ENCODE assay signal across 8 cellular contexts in the genomic region with DNA sequence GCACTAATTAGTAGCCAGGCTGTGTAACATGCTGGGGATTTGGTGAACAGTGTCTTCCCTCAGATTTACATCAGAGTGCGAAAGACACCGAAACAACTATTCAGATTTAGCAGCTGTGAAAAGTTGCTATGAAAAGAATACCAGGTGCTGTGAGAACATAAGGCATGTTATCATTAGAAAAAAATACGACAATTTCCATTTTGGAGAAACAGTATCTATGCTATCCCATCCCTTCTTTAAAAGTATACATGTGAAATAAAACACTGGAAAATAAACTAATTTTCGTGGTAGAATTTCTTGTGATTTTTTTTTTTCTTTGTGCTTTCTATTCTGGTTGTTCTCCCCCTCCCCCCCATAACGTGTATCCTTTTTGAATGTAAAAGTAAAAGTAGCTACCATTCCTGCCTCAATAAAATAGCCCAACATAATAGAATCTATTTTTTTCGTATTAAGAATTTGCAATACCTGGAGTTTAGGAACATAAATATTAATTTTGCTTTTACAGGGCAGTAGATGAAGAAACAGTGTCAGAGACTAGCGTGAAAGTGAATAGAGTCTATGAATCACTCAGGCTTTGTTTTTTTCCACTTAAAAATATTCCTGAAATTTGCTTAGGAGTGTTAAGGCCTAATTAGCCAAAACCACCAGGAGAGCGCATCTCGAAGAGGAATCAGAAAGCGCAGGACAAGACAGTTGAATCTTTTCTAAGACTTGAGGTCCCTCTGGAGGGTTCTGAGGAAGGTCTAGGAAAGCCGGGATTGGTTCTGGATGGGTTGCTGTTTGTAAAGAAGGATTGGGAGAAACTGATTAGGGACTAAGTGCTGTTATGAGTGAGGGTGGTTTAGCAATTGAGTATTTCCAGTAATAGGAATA. TPM values are rescaled to one million over a fixed set of nuclear protein-coding genes. Genes with fewer than 3 reads are reported as not detected.
DNase-seq lines count a peak whose midpoint lies in the region; ATAC-seq lines count a peak whose summit lies in the region.

No MANE protein-coding gene starts in this region.

- H3K4me1 Mint-ChIP-seq in central memory CD8-positive, alpha-beta T cell, result peaks cover 82% of the 10 kb centered on the region
- peaks cover 30 to 85% (median 74%) of the 10 kb centered on the region in 4 donors for H3K4me1 Mint-ChIP-seq in naive thymus-derived CD8-positive, alpha-beta T cell

- POLR2A ChIA-PET in naive thymus-derived CD8-positive, alpha-beta T cell (lab: Charles Lee), result interaction anchor here (0.7 to 2.3 kb wide), 6 partner anchors 15 to 411 kb away, joined by 3 to 15 read pairs (median 4); partner anchors contain the start of genes FAM200C and TTC1

- H3K9me3 Mint-ChIP-seq in central memory CD8-positive, alpha-beta T cell, result no peaks in the 10 kb centered on the region
- no peaks in the 10 kb centered on the region for H3K9me3 Mint-ChIP-seq in naive thymus-derived CD8-positive, alpha-beta T cell

- no peaks in the 10 kb centered on the region for H3K27me3 Mint-ChIP-seq in central memory CD8-positive, alpha-beta T cell
- no peaks in the 10 kb centered on the region for H3K27me3 Mint-ChIP-seq in naive thymus-derived CD8-positive, alpha-beta T cell

- peaks cover 74% of the 10 kb centered on the region for H3K4me1 ChIP-seq in Karpas-422 (ENCODE audit: low read length)

- H3K9me3 ChIP-seq in Karpas-422 (ENCODE audit: low read length), result no peaks in the 10 kb centered on the region

- H3K36me3 ChIP-seq in Karpas-422 (ENCODE audit: insufficient read depth, low read length), result peaks cover 26% of the 10 kb centered on the region

- peak overlapping the region; percentile 99 for H3K27ac Mint-ChIP-seq in central memory CD8-positive, alpha-beta T cell (ENCODE audit: low read depth)
- H3K27ac Mint-ChIP-seq in naive thymus-derived CD8-positive, alpha-beta T cell, result peak overlapping the region; percentile 95 to 100 (median 98)

- ATAC-seq in central memory CD8-positive, alpha-beta T cell (replicated peaks; ENCODE audit: extremely low read depth, poor library complexity, severe bottlenecking), result no peak
- ATAC-seq in naive thymus-derived CD8-positive, alpha-beta T cell, result no peak

- peaks cover 21% of the 10 kb centered on the region for H3K36me3 Mint-ChIP-seq in central memory CD8-positive, alpha-beta T cell (ENCODE audit: insufficient read depth)
- H3K36me3 Mint-ChIP-seq in naive thymus-derived CD8-positive, alpha-beta T cell, result peaks cover 0 to 19% (median 4%) of the 10 kb centered on the region in 3 donors

- peaks cover 71% of the 10 kb centered on the region for H3K79me2 ChIP-seq in Karpas-422 (ENCODE audit: low read length)

- H3K4me2 ChIP-seq in Karpas-422 (ENCODE audit: low read depth, low read length, poor library complexity, severe bottlenecking), result peak overlapping the region; percentile 90

- no peaks in the 10 kb centered on the region for H3K9me2 ChIP-seq in Karpas-422 (replicated peaks; ENCODE audit: insufficient read depth, low read length)

- peak; percentile 23 for DNase-seq in SHP77 treated with DMSO at 0.1 percent for 48 hours (lab: John Stamatoyannopoulos, UW)
- no peak for DNase-seq in SHP77 (lab: John Stamatoyannopoulos, UW)
- DNase-seq in Karpas-422, result peak; percentile 53
- no peak for DNase-seq in central memory CD8-positive, alpha-beta T cell (ENCODE audit: low spot score in 2 of 2)
- peak in 1 of 10 donors; percentile 12 for DNase-seq in naive thymus-derived CD8-positive, alpha-beta T cell
- no peak for DNase-seq in hippocampal formation (lab: John Stamatoyannopoulos, UW)
- no peak for DNase-seq in AG20443 (ENCODE audit: low spot score)
- DNase-seq in stimulated activated CD4-positive, alpha-beta T cell treated with anti-CD3 and anti-CD28 coated beads, Interleukin-2, amount 100 ng/mL, for 24 hours, result no peak

- H3K27me3 ChIP-seq in Karpas-422 (ENCODE audit: low read length), result no peaks in the 10 kb centered on the region

- H3K4me3 ChIP-seq in Karpas-422 (ENCODE audit: low read length), result peak overlapping the region; percentile 92

- H3K4me3 Mint-ChIP-seq in central memory CD8-positive, alpha-beta T cell, result peak overlapping the region; percentile 97
- peak overlapping the region; percentile 94 to 99 (median 98) for H3K4me3 Mint-ChIP-seq in naive thymus-derived CD8-positive, alpha-beta T cell

- H3K27ac ChIP-seq in Karpas-422 (ENCODE audit: low read length), result peak overlapping the region; percentile 99

- peak overlapping the region; percentile 96 for H2AFZ ChIP-seq in Karpas-422 (ENCODE audit: low read length)

- peak overlapping the region; percentile 81 for H3K9ac ChIP-seq in Karpas-422 (ENCODE audit: low read length)

- peaks cover 7% of the 10 kb centered on the region; the same call in 1 of the 2 replicates for H4K20me1 ChIP-seq in Karpas-422 (ENCODE audit: insufficient read depth, low read depth, low read length)

RNA-seq across cellular contexts. Expression of gene SLU7, which starts 0.8 kb away (rescaled TPM):
- 44.2 and 65.3 TPM in 2 replicates for total RNA-seq in Karpas-422 (2014; rRNA removed; shearing (Covaris generic); ENCODE audit: low replicate concordance)
- 10 to 100 TPM; 94.2 to 95.0 TPM for total RNA-seq in naive thymus-derived CD8-positive, alpha-beta T cell
- 10 to 100 TPM; 70.5 to 79.8 (median 71.1) TPM for polyA plus RNA-seq in naive thymus-derived CD8-positive, alpha-beta T cell

RNA-seq across cellular contexts. Expression of gene PTTG1, which starts 2.0 kb away (rescaled TPM):
- 137 and 234 TPM in 2 replicates for total RNA-seq in Karpas-422 (2014; rRNA removed; shearing (Covaris generic); ENCODE audit: low replicate concordance)
- 1 to 10 TPM; 2.7 to 4.2 TPM for total RNA-seq in naive thymus-derived CD8-positive, alpha-beta T cell
- polyA plus RNA-seq in naive thymus-derived CD8-positive, alpha-beta T cell, result 10 to 100 TPM in 1 of 3 donors, 1 to 10 TPM in 2; 7.1 to 18.9 (median 8.9) TPM

RNA-seq across cellular contexts. Expression of gene FAM200C, which starts 19.8 kb away (rescaled TPM):
- total RNA-seq in Karpas-422 (2014; rRNA removed; shearing (Covaris generic); ENCODE audit: low replicate concordance), result 0.76 and 2.0 TPM in 2 replicates
- under 1 TPM; 0.47 to 0.49 TPM for total RNA-seq in naive thymus-derived CD8-positive, alpha-beta T cell
- polyA plus RNA-seq in naive thymus-derived CD8-positive, alpha-beta T cell, result under 1 TPM; 0.15 to 0.47 (median 0.24) TPM

RNA-seq across cellular contexts. Expression of gene C1QTNF2, which starts 49.3 kb away (rescaled TPM):
- not detected in 2 replicates for total RNA-seq in Karpas-422 (2014; rRNA removed; shearing (Covaris generic); ENCODE audit: low replicate concordance)
- not detected for total RNA-seq in naive thymus-derived CD8-positive, alpha-beta T cell
- polyA plus RNA-seq in naive thymus-derived CD8-positive, alpha-beta T cell, result not detected

Comparison
In these comparisons a context has a peak if more than half of its experiments do, and no peak if none do; other contexts are left out.
1. DNase-seq: peak in SHP77 treated with DMSO at 0.1 percent for 48 hours (single experiment) and Karpas-422 (single experiment); none in SHP77 (0 of 2), central memory CD8-positive, alpha-beta T cell (0 of 2), hippocampal formation (0 of 2), AG20443 (single experiment) and stimulated activated CD4-positive, alpha-beta T cell treated with anti-CD3 and anti-CD28 coated beads, Interleukin-2, amount 100 ng/mL, for 24 hours (0 of 2).
2. RNA of gene PTTG1, which starts 2.0 kb away (total RNA-seq): 137 to 234 TPM in Karpas-422; 2.7 to 4.2 TPM in naive thymus-derived CD8-positive, alpha-beta T cell; every median in the first group is over 10 times any median in the second.